ENCODE assay signal across 2 cellular contexts in genomic region chr17:66817750-66818149, GRCh38.
TF ChIP-seq lines count a peak whose summit lies in the region.

No MANE protein-coding gene starts in this region.

TF ChIP-seq in HEK293, 187 proteins besides CTCF, POLR2A, EP300 and RAD21 (continued from another document):
- TF ChIP-seq ZNF701 (tag by site-specific recombination; IDR thresholded peaks at IDR 0.05): no peak
TF ChIP-seq in HEK293: peak in this region for 1.

TF ChIP-seq in K562, 482 proteins besides CTCF, POLR2A, EP300 and RAD21 (continued from another document):
- TF ChIP-seq ZNF707 (CRISPR knock-in tag; conservative IDR thresholded peaks at IDR 0.05): peak; percentile 84
